ENCODE assay signal across 9 cellular contexts in genomic region chr15:55488952-55489600, GRCh38. TPM values are rescaled to one million over a fixed set of nuclear protein-coding genes. Genes with fewer than 3 reads are reported as not detected.
A peak's percentile ranks its signal among the peaks of the same experiment; 100 is the strongest.
DNase-seq lines count a peak whose midpoint lies in the region; ATAC-seq, FAIRE-seq and TF ChIP-seq lines count a peak whose summit lies in the region.
"Not testable (repeated sequence)": the region's sequence is repeated elsewhere in the genome, so short reads cannot be mapped to it uniquely, and the experiment has no call there.
"Had no signal": no experiment of that assay in that cellular context is flagged by ENCODE, and none has a peak within 500 bp of the region (broad histone marks: within the 10 kb centered on the region; RNA-seq: fewer than 3 reads in every experiment).

No MANE protein-coding gene starts in this region.

- H2BK15ac ChIP-seq in IMR-90 (ENCODE audit: low read depth, low read length), result not testable (repeated sequence)

- peak overlapping the region; percentile 80 for H3K27ac Mint-ChIP-seq in astrocyte (ENCODE audit: unreplicated experiment)

- not testable (repeated sequence) for H3K27ac ChIP-seq in AG04450 (ENCODE audit: low read depth, low read length); IMR-90 (ENCODE audit: insufficient read depth, low read length); astrocyte (ENCODE audit: low read depth, low read length); endothelial cell of umbilical vein (ENCODE audit: insufficient read depth, low read depth, low read length)

- not testable (repeated sequence) for H3K23ac ChIP-seq in IMR-90 (ENCODE audit: low read depth, low read length)

- not testable (repeated sequence) for H3K14ac ChIP-seq in IMR-90 (replicated peaks; ENCODE audit: low read depth, low read length)

- intact Hi-C loops in IMR-90 (cut with micrococcal nuclease); endothelial cell of umbilical vein (cut with micrococcal nuclease): not testable (repeated sequence)

- H3K27me3 Mint-ChIP-seq in astrocyte (ENCODE audit: low read depth, unreplicated experiment), result not testable (repeated sequence)

- H2BK20ac ChIP-seq in IMR-90 (ENCODE audit: low read depth, low read length), result not testable (repeated sequence)

- H3K79me1 ChIP-seq in IMR-90 (ENCODE audit: low read depth in 1 of 2, low read length in 2 of 2), result not testable (repeated sequence)

- not testable (repeated sequence) for H4K8ac ChIP-seq in IMR-90 (ENCODE audit: low read depth in 2 of 2, low read length in 2 of 2)

- not testable (repeated sequence) for H2BK120ac ChIP-seq in IMR-90 (ENCODE audit: low read depth, low read length)

- H4K20me1 ChIP-seq in IMR-90 (ENCODE audit: insufficient read depth, low read length); astrocyte (ENCODE audit: insufficient read depth, low read length); endothelial cell of umbilical vein (replicated peaks; ENCODE audit: control insufficient read depth, extremely low read depth, insufficient read depth, low read length): not testable (repeated sequence)

- FAIRE-seq in astrocyte (lab: Jason Lieb, UNC), result not testable (repeated sequence)
- peak; percentile 65 for FAIRE-seq in endothelial cell of umbilical vein (lab: Jason Lieb, UNC)

- dilution Hi-C loops in IMR-90 (cut with HindIII; ENCODE audit: low sequenced_read_pairs, unreplicated experiment); endothelial cell of umbilical vein (cut with MboI; ENCODE audit: extremely low pct_ligation_motif_present, low sequenced_read_pairs): not testable (repeated sequence)

- H2AFZ ChIP-seq in IMR-90 (replicated peaks; ENCODE audit: low read length, poor library complexity); astrocyte (ENCODE audit: low read depth, low read length); endothelial cell of umbilical vein (ENCODE audit: low read depth, low read length): not testable (repeated sequence)

- H3K4me3 Mint-ChIP-seq in astrocyte (ENCODE audit: unreplicated experiment), result not testable (repeated sequence)

- not testable (repeated sequence) for H2BK5ac ChIP-seq in IMR-90 (ENCODE audit: low read depth, low read length, poor library complexity, severe bottlenecking)

- in situ Hi-C loops in IMR-90 (cut with MboI; ENCODE audit: low sequenced_read_pairs), result not testable (repeated sequence)

- not testable (repeated sequence) for H4K91ac ChIP-seq in IMR-90 (ENCODE audit: insufficient read depth, low read depth, low read length)

- H3K79me2 ChIP-seq in astrocyte (ENCODE audit: insufficient read depth, low read length); endothelial cell of umbilical vein (ENCODE audit: control insufficient read depth, insufficient read depth, low read length): not testable (repeated sequence)

- CTCF ChIA-PET in AG04450 (lab: Charles Lee), result interaction anchor here (0.5 to 1.8 kb wide), 3 partner anchors 49 to 757 kb away, joined by 3 to 6 read pairs (median 3); no protein-coding TSS in a partner anchor
- CTCF ChIA-PET in IMR-90 (lab: Yijun Ruan, JAX), result not testable (repeated sequence)
- CTCF ChIA-PET in endothelial cell of umbilical vein (lab: Charles Lee), result interaction anchor here (0.9 to 1.7 kb wide), 2 partner anchors 13 to 49 kb away, joined by 3 to 10 read pairs; no protein-coding TSS in a partner anchor

- H3K27me3 ChIP-seq in AG04450 (ENCODE audit: control insufficient read depth, insufficient read depth, low read length); IMR-90 (ENCODE audit: control insufficient read depth, insufficient read depth, low read length); astrocyte (ENCODE audit: insufficient read depth, low read length); endothelial cell of umbilical vein (ENCODE audit: control insufficient read depth in 2 of 2, insufficient read depth in 2 of 2, low read length in 2 of 2): not testable (repeated sequence)

- not testable (repeated sequence) for H3K9me3 Mint-ChIP-seq in astrocyte (ENCODE audit: unreplicated experiment)

- H3K4ac ChIP-seq in IMR-90 (ENCODE audit: low read depth, low read length), result not testable (repeated sequence)

- not testable (repeated sequence) for H3K56ac ChIP-seq in IMR-90 (ENCODE audit: extremely low read depth, insufficient read depth, low read length)

- H4K5ac ChIP-seq in IMR-90 (ENCODE audit: low read depth, low read length), result not testable (repeated sequence)

- H2AK9ac ChIP-seq in IMR-90 (replicated peaks; ENCODE audit: low read depth, low read length, poor library complexity), result not testable (repeated sequence)

- not testable (repeated sequence) for H3K36me3 ChIP-seq in IMR-90 (ENCODE audit: control insufficient read depth, insufficient read depth, low read length); astrocyte (ENCODE audit: insufficient read depth, low read length); endothelial cell of umbilical vein (ENCODE audit: control insufficient read depth in 2 of 2, extremely low read depth in 1 of 2, insufficient read depth in 2 of 2, low read length in 2 of 2)

- H3K9me3 ChIP-seq in AG04450 (ENCODE audit: control insufficient read depth, insufficient read depth, low read length); IMR-90 (ENCODE audit: control insufficient read depth, insufficient read depth, low read length); astrocyte (ENCODE audit: insufficient read depth, low read depth, low read length); endothelial cell of umbilical vein (replicated peaks; ENCODE audit: control insufficient read depth, insufficient read depth, low read length): not testable (repeated sequence)

- not testable (repeated sequence) for TF ChIP-seq RAD21 in IMR-90 (IDR thresholded peaks at IDR 0.05; ENCODE audit: low read length)

- WGBS in IMR-90 (ENCODE audit: extremely low coverage in 2 of 2, insufficient read length in 1 of 2), 2 experiments, result no CpG with 5 or more reads among the region's 9 CpGs

- not testable (repeated sequence) for H3K4me3 ChIP-seq in AG04450 (ENCODE audit: low read depth, low read length); IMR-90 (ENCODE audit: insufficient read depth, low read depth, low read length); astrocyte (ENCODE audit: insufficient read depth, low read depth, low read length); endothelial cell of umbilical vein (replicated peaks in 1 of 3; ENCODE audit: insufficient read depth in 1 of 3, low read depth in 1 of 3, low read length in 3 of 3); foreskin fibroblast (ENCODE audit: low read depth in 1 of 2, low read length in 2 of 2)

- DNase-seq in AG04450 (ENCODE audit: low read depth, low spot score) (peak; percentile 20), GM04503 (ENCODE audit: low read depth) (peak; percentile 11), IMR-90 (peak; percentile 81), RKO (ENCODE audit: low spot score) (peak; percentile 65), astrocyte (ENCODE audit: low read depth) (peak; percentile 71), endothelial cell of umbilical vein (ENCODE audit: low read depth, low spot score) (peak; percentile 30), foreskin fibroblast (peak; percentile 55 to 72), renal cortical epithelial cell (ENCODE audit: low read depth) (peak; percentile 86)

- not testable (repeated sequence) for H3K9me1 ChIP-seq in IMR-90 (ENCODE audit: insufficient read depth, low read length); endothelial cell of umbilical vein (replicated peaks; ENCODE audit: control insufficient read depth, extremely low read depth, insufficient read depth, low read length)

- not testable (repeated sequence) for H3K36me3 Mint-ChIP-seq in astrocyte (ENCODE audit: low read depth, unreplicated experiment)

- H2AK5ac ChIP-seq in IMR-90 (ENCODE audit: low read depth, low read length), result not testable (repeated sequence)

- H3K4me1 Mint-ChIP-seq in astrocyte (ENCODE audit: low read depth, unreplicated experiment), result not testable (repeated sequence)

- not testable (repeated sequence) for H3K4me1 ChIP-seq in IMR-90 (ENCODE audit: control insufficient read depth, insufficient read depth, low read length); astrocyte (ENCODE audit: insufficient read depth, low read length); endothelial cell of umbilical vein (ENCODE audit: control insufficient read depth, extremely low read depth, insufficient read depth, low read length)

- H3K18ac ChIP-seq in IMR-90 (ENCODE audit: low read depth, low read length), result not testable (repeated sequence)

- H3K4me2 ChIP-seq in IMR-90 (ENCODE audit: low read depth, low read length); astrocyte (ENCODE audit: low read length); endothelial cell of umbilical vein (ENCODE audit: insufficient read depth, low read length): not testable (repeated sequence)

- not testable (repeated sequence) for TF ChIP-seq CTCF in AG04450 (IDR thresholded peaks at IDR 0.05; ENCODE audit: low read depth, low read length); IMR-90 (conservative IDR thresholded peaks at IDR 0.05; ENCODE audit: low read depth, low read length); astrocyte (IDR thresholded peaks at IDR 0.05; ENCODE audit: insufficient read depth, low read depth, low read length); endothelial cell of umbilical vein (IDR thresholded peaks at IDR 0.05; ENCODE audit: extremely low read depth in 1 of 2, insufficient read depth in 1 of 2, low read depth in 1 of 2, low read length in 2 of 2); foreskin fibroblast (IDR thresholded peaks at IDR 0.05; ENCODE audit: low read depth, low read length)

- peak; percentile 98 for ATAC-seq in IMR-90 (ENCODE audit: low read depth)

- not testable (repeated sequence) for TF ChIP-seq POLR2A in IMR-90 (IDR thresholded peaks at IDR 0.05; ENCODE audit: low read depth, low read length); endothelial cell of umbilical vein (IDR thresholded peaks at IDR 0.05; ENCODE audit: low read depth, low read length)

- POLR2A ChIA-PET in AG04450 (lab: Yijun Ruan, JAX), result interaction anchor here (0.6 to 0.7 kb wide), 2 partner anchors 53 to 428 kb away, joined by 4 to 5 read pairs; no protein-coding TSS in a partner anchor
- POLR2A ChIA-PET in IMR-90 (lab: Charles Lee; ENCODE audit: unreplicated experiment), result not testable (repeated sequence)
- POLR2A ChIA-PET in endothelial cell of umbilical vein (lab: Charles Lee), result interaction anchor here (0.7 kb wide), 1 partner anchor 256 kb away, joined by 4 read pairs; no protein-coding TSS in a partner anchor

- BruUV-seq in IMR-90 (replicated peaks; lab: Mats Ljungman, UMichigan); endothelial cell of umbilical vein (replicated peaks; lab: Mats Ljungman, UMichigan): not testable (repeated sequence)

- H3K9ac ChIP-seq in IMR-90 (ENCODE audit: low read depth, low read length); astrocyte (ENCODE audit: low read length); endothelial cell of umbilical vein (replicated peaks; ENCODE audit: extremely low read depth, insufficient read depth, low read length): not testable (repeated sequence)

RNA-seq across cellular contexts. Expression of gene DNAAF4, which starts 19.0 kb away (rescaled TPM):
- polyA plus RNA-seq in AG04450 (2011; rRNA removed) (0.77 and 1.5 TPM in 2 replicates), IMR-90 (2012; rRNA removed) (0.48 and 0.80 TPM in 2 replicates), endothelial cell of umbilical vein (2.1 and 3.4 TPM in 2 replicates)
- polyA minus RNA-seq in AG04450 (2011; rRNA and poly(A)+ RNA removed), result 0.52 and 1.4 TPM in 2 replicates
- total RNA-seq in IMR-90 (2012; rRNA removed) (0.72 and 0.83 TPM in 2 replicates), astrocyte (2.8 and 3.2 TPM in 2 replicates), endothelial cell of umbilical vein (4.0 and 4.6 TPM in 2 replicates), renal cortical epithelial cell (4.3 and 9.7 TPM in 2 replicates)
- 0.08 and 0.34 TPM in 2 replicates for polyA plus RNA-seq in IMR-90 (2012; cell fraction: cytosol; rRNA removed)
- 0.20 and 0.96 TPM in 2 replicates for polyA plus RNA-seq in IMR-90 (2012; cell fraction: nucleus; rRNA removed; ENCODE audit: low replicate concordance)
- 3.0 and 5.5 TPM in 2 replicates for polyA plus RNA-seq in endothelial cell of umbilical vein (2011; cell fraction: cytosol; rRNA removed)
- polyA plus RNA-seq in endothelial cell of umbilical vein (2011; cell fraction: nucleus; rRNA removed), result 2.5 and 4.7 TPM in 2 replicates
- 3.8 and 4.7 TPM in 2 replicates for polyA plus RNA-seq in endothelial cell of umbilical vein (2012)
- polyA minus RNA-seq in endothelial cell of umbilical vein, result 3.8 and 5.2 TPM in 2 replicates
- 0.61 TPM for polyA minus RNA-seq in endothelial cell of umbilical vein (2011; cell fraction: cytosol; rRNA and poly(A)+ RNA removed)
- 3.3 and 8.9 TPM in 2 replicates for polyA minus RNA-seq in endothelial cell of umbilical vein (2011; cell fraction: nucleus; rRNA and poly(A)+ RNA removed)
- total RNA-seq: vagina had no signal

Comparison
In these comparisons a context has a peak if more than half of its experiments do, and no peak if none do; other contexts are left out.
1. DNase-seq: peak in every context shown above with its lines; median percentile 86 in renal cortical epithelial cell; 81 in IMR-90; 71 in astrocyte; 65 in RKO; 64 in foreskin fibroblast; 30 in endothelial cell of umbilical vein; 20 in AG04450; 11 in GM04503.